13 cellular contexts compared by ENCODE assay signal in genomic region chr19:49432141-49433073, GRCh38. TPM values are rescaled to one million over a fixed set of nuclear protein-coding genes. Genes with fewer than 3 reads are reported as not detected.
DNase-seq lines count a peak whose midpoint lies in the region; ATAC-seq lines count a peak whose summit lies in the region.
"Had no signal": no experiment of that assay in that cellular context is flagged by ENCODE, and none has a peak within 500 bp of the region (broad histone marks: within the 10 kb centered on the region; RNA-seq: fewer than 3 reads in every experiment).

No MANE protein-coding gene starts in this region.

- H3K27ac ChIP-seq in iPS-18a (ENCODE audit: low read length), result no peak overlapping the region
- H3K27ac ChIP-seq: body of pancreas, heart right ventricle had no signal

- no peak overlapping the region for H3K9ac ChIP-seq in iPS-18a (ENCODE audit: low read length)

- peak overlapping the region; percentile 41 for H3K4me3 ChIP-seq in iPS-18a (ENCODE audit: low read length)
- H3K4me3 ChIP-seq: body of pancreas, heart right ventricle had no signal

- no peak for ATAC-seq in left ventricle myocardium superior
- ATAC-seq: body of pancreas had no signal

- peak; percentile 35 for DNase-seq in stimulated activated CD4-positive, alpha-beta T cell treated with anti-CD3 and anti-CD28 coated beads, Interleukin-1b, Interleukin-23, amount 100 ng/mL, for 48 hours
- DNase-seq in stimulated activated CD4-positive, alpha-beta T cell treated with anti-CD3 and anti-CD28 coated beads, Interleukin-12 subunit alpha, Interleukin-12 subunit beta, amount 100 ng/mL, for 4 hours, result no peak
- DNase-seq in activated CD4-positive, alpha-beta T cell treated with anti-CD3 and anti-CD28 coated beads, Interleukin-2, amount 50 U/mL, for 48 hours, result peak; percentile 29 to 44
- DNase-seq in stimulated activated naive CD4-positive, alpha-beta T cell treated with Interleukin-2 at 50 U/mL for 16 hours (lab: John Stamatoyannopoulos, UW), result peak; percentile 30
- DNase-seq in NCI-H128 (lab: John Stamatoyannopoulos, UW; ENCODE audit: unreplicated experiment), result no peak
- no peak for DNase-seq in NCI-H524 treated with DMSO at 0.1 percent for 48 hours (lab: John Stamatoyannopoulos, UW)
- DNase-seq in left ventricle myocardium superior, result no peak
- DNase-seq: body of pancreas, heart right ventricle, T-helper 9 cell had no signal

- intact Hi-C loops in left ventricle myocardium superior (cut with micrococcal nuclease), result no loop called here

- no peaks in the 10 kb centered on the region for H3K9me3 ChIP-seq in iPS-18a (ENCODE audit: control insufficient read depth, low read depth, low read length)
- H3K9me3 ChIP-seq: body of pancreas, heart right ventricle had no signal

- peaks cover 46% of the 10 kb centered on the region for H3K27me3 ChIP-seq in iPS-18a (ENCODE audit: control insufficient read depth, insufficient read depth, low read length)

- no peaks in the 10 kb centered on the region for H3K36me3 ChIP-seq in iPS-18a (ENCODE audit: control insufficient read depth, low read depth, low read length)
- H3K36me3 ChIP-seq: heart right ventricle had no signal

- H3K4me1 ChIP-seq in iPS-18a (ENCODE audit: control insufficient read depth, low read depth, low read length), result peaks cover 7% of the 10 kb centered on the region

RNA-seq across cellular contexts. Expression of gene GFY, which starts 7.2 kb away (rescaled TPM):
- not detected for total RNA-seq in left ventricle myocardium superior
- total RNA-seq: body of pancreas, heart right ventricle, NCI-H460, subcutaneous adipose tissue had no signal

RNA-seq across cellular contexts. Expression of gene SLC17A7, which starts 8.9 kb away (rescaled TPM):
- 1.4 TPM for total RNA-seq in left ventricle myocardium superior
- total RNA-seq: NCI-H460 had no signal

RNA-seq across cellular contexts. Expression of gene PTH2, which starts 9.2 kb away (rescaled TPM):
- total RNA-seq in left ventricle myocardium superior, result not detected
- total RNA-seq: body of pancreas, heart right ventricle, NCI-H460, subcutaneous adipose tissue had no signal

RNA-seq across cellular contexts. Expression of gene PIH1D1, which starts 19.2 kb away (rescaled TPM):
- total RNA-seq in left ventricle myocardium superior, result 29.6 TPM

RNA-seq across cellular contexts. Expression of gene ALDH16A1, which starts 20.6 kb away (rescaled TPM):
- 11.5 TPM for total RNA-seq in left ventricle myocardium superior

Comparison
In these comparisons a context has a peak if more than half of its experiments do, and no peak if none do; other contexts are left out.
1. DNase-seq: peak in stimulated activated CD4-positive, alpha-beta T cell treated with anti-CD3 and anti-CD28 coated beads, Interleukin-1b, Interleukin-23, amount 100 ng/mL, for 48 hours (single experiment), activated CD4-positive, alpha-beta T cell treated with anti-CD3 and anti-CD28 coated beads, Interleukin-2, amount 50 U/mL, for 48 hours (2 of 2) and stimulated activated naive CD4-positive, alpha-beta T cell treated with Interleukin-2 at 50 U/mL for 16 hours (single experiment); none in stimulated activated CD4-positive, alpha-beta T cell treated with anti-CD3 and anti-CD28 coated beads, Interleukin-12 subunit alpha, Interleukin-12 subunit beta, amount 100 ng/mL, for 4 hours (single experiment), NCI-H128 (single experiment), NCI-H524 treated with DMSO at 0.1 percent for 48 hours (single experiment) and left ventricle myocardium superior (single experiment).